In genomic region chr20:909641-910040, GRCh38 we compare ENCODE assay signal across 10 cellular contexts. TPM values are rescaled to one million over a fixed set of nuclear protein-coding genes. Genes with fewer than 3 reads are reported as not detected.
"Had no signal": no experiment of that assay in that cellular context is flagged by ENCODE, and none has a peak within 500 bp of the region (broad histone marks: within the 10 kb centered on the region; RNA-seq: fewer than 3 reads in every experiment).

No MANE protein-coding gene starts in this region.

- H3K4me3 ChIP-seq: GM23248, HAP-1, K562 had no signal

- H3K27ac ChIP-seq: HL-60 had no signal

- H3K36me3 ChIP-seq: HAP-1 had no signal

- H3K4me1 ChIP-seq: HAP-1 had no signal

- H3K4me3 Mint-ChIP-seq: HFFc6 had no signal

- ATAC-seq: HCT116, K562 had no signal

- H2AFZ ChIP-seq: GM23248 had no signal

- H3K9me3 Mint-ChIP-seq: HFFc6 had no signal

- H3K9me3 ChIP-seq: HAP-1 had no signal

- H3K9ac ChIP-seq: GM23248 had no signal

- DNase-seq: GOT3, H7, HFFc6, KG1 had no signal

RNA-seq across cellular contexts. Expression of gene ANGPT4, which starts 6.5 kb away (rescaled TPM):
- total RNA-seq: GM23248, HepG2, HFFc6, K562 had no signal
- polyA plus RNA-seq: GM23248, HepG2, K562 had no signal
